ENCODE assay signal across 8 cellular contexts in the genomic region with DNA sequence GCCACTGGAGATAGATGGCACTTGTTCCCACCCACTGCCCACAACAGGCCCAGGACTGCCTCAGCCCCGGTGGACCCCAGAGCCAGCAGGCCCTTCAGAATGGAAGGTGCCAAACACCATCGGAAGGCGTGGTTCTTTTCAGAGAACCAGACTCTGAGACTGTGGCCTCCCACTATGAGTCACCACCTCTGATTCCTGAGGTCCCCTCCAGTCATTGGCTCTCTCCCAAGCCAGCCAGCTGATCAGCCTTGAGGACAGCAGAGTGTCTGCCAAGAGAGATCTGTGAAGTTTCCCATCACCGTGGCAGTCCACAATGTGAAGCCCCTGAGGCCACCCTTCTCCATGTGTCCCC. TPM values are rescaled to one million over a fixed set of nuclear protein-coding genes. Genes with fewer than 3 reads are reported as not detected.
DNase-seq lines count a peak whose midpoint lies in the region; ATAC-seq lines count a peak whose summit lies in the region.

No MANE protein-coding gene starts in this region.

- peak; percentile 64 for ATAC-seq in GM18520 (IDR thresholded peaks at IDR 0.05; ENCODE audit: unreplicated experiment)
- peak; percentile 93 for ATAC-seq in HG02884 (IDR thresholded peaks at IDR 0.05; ENCODE audit: unreplicated experiment)

- peak; percentile 98 for DNase-seq in AG08395 (ENCODE audit: low spot score)
- DNase-seq in NCI-H460 (ENCODE audit: extremely low read depth, low read depth), result peak; percentile 73
- DNase-seq in amniotic stem cell (lab: John Stamatoyannopoulos, UW), result peak; percentile 87
- DNase-seq in iris pigment epithelial cell (ENCODE audit: low read depth), result peak; percentile 92
- peak; percentile 36 to 38 for DNase-seq in stimulated activated CD8-positive, alpha-beta memory T cell treated with anti-CD3 and anti-CD28 coated beads, Interleukin-2, amount 100 ng/mL, for 48 hours (ENCODE audit: low read depth in 2 of 2)
- DNase-seq in NCI-H774 (lab: John Stamatoyannopoulos, UW), result no peak

RNA-seq across cellular contexts. Expression of a gene that starts 10.4 kb away (rescaled TPM):
- 39.9 and 41.7 TPM in 2 replicates for total RNA-seq in NCI-H460 (2014; rRNA removed; shearing (Covaris generic))
- polyA plus RNA-seq in NCI-H460 (2014; cell fraction: nucleus; rRNA removed), result 10.3 and 24.4 TPM in 2 replicates

RNA-seq across cellular contexts. Expression of a gene that starts 20.0 kb away (rescaled TPM):
- total RNA-seq in NCI-H460 (2014; rRNA removed; shearing (Covaris generic)), result 0.15 TPM in 1 of 2 replicates, not detected in the other
- 0.40 and 0.91 TPM in 2 replicates for polyA plus RNA-seq in NCI-H460 (2014; cell fraction: nucleus; rRNA removed)
